In the genomic region with DNA sequence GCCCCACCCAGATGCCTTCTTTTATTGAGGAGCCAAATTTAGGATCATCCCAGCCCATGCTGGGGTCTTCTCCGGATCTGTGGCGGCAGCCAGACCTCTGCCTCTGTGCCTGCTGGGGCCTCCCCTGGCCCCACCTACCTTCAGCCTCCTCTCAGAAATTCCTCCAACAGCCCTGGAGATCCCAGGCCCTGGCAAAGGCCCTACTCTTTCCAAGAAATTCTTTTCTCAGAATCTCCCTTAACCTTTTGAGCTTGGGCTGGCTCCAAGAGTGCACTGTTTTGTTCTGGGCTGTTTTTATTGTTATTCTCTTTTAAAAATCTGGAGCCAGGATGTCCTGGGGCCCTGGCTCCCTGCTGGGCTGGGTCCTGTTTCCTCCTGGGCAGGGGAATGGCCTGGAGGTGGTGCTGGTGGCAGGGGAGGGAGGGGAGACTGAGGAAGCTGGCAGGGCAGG, we compare ENCODE assay signal across 21 cellular contexts. TPM values are rescaled to one million over a fixed set of nuclear protein-coding genes. Genes with fewer than 3 reads are reported as not detected.
DNase-seq lines count a peak whose midpoint lies in the region; ATAC-seq and TF ChIP-seq lines count a peak whose summit lies in the region.
"Had no signal": no experiment of that assay in that cellular context is flagged by ENCODE, and none has a peak within 500 bp of the region (broad histone marks: within the 10 kb centered on the region; RNA-seq: fewer than 3 reads in every experiment).

No MANE protein-coding gene starts in this region.

- no peak overlapping the region for H3K4me3 ChIP-seq in uterus
- H3K4me3 ChIP-seq: smooth muscle cell, upper lobe of right lung had no signal

- peaks cover 25 to 28% of the 10 kb centered on the region in 2 donors for H3K4me1 ChIP-seq in uterus
- H3K4me1 ChIP-seq: upper lobe of right lung had no signal

- no peaks in the 10 kb centered on the region for H3K27me3 ChIP-seq in uterus
- H3K27me3 ChIP-seq: upper lobe of right lung had no signal

- H3K27ac Mint-ChIP-seq in activated CD8-positive, alpha-beta T cell treated with anti-CD3 and anti-CD28 coated beads, Interleukin-2, amount 10 ng/mL, durations not matched to agents 7 days and 5 days = no peak overlapping the region
- H3K27ac Mint-ChIP-seq: activated naive CD8-positive, alpha-beta T cell; B cell; mesothelial cell of epicardium; progenitor cell of endocrine pancreas had no signal

- H3K4me1 Mint-ChIP-seq in activated CD8-positive, alpha-beta T cell treated with anti-CD3 and anti-CD28 coated beads, Interleukin-2, amount 10 ng/mL, durations not matched to agents 7 days and 5 days (ENCODE audit: low read depth) = no peaks in the 10 kb centered on the region
- H3K4me1 Mint-ChIP-seq: B cell, mesothelial cell of epicardium had no signal

- ATAC-seq in Right ventricle myocardium inferior (peak; percentile 52), esophagus mucosa (peak; percentile 21), HG03159 (IDR thresholded peaks at IDR 0.05; ENCODE audit: unreplicated experiment) (no peak)
- ATAC-seq in activated CD8-positive, alpha-beta T cell treated with anti-CD3 and anti-CD28 coated beads, Interleukin-2, amount 10 ng/mL, durations not matched to agents 7 days and 5 days = no peak
- ATAC-seq: upper lobe of right lung had no signal

- H3K36me3 ChIP-seq in uterus = no peaks in the 10 kb centered on the region

- no peaks in the 10 kb centered on the region for H3K9me3 ChIP-seq in uterus
- H3K9me3 ChIP-seq: upper lobe of right lung had no signal

- POLR2A ChIA-PET in activated CD8-positive, alpha-beta T cell treated with anti-CD3 and anti-CD28 coated beads, Interleukin-2, amount 10 ng/mL, durations not matched to agents 7 days and 5 days (lab: Charles Lee) = no interaction called here

- intact Hi-C loops in Right ventricle myocardium inferior (cut with DNase I) (no loop called here), cardiac septum (cut with DNase I) (loop anchor here (5.0 kb wide), 1 partner anchor 40 kb away; no protein-coding TSS in a partner anchor), uterus (cut with DNase I; ENCODE audit: low total_unique reads) (no loop called here)

- peak overlapping the region; percentile 16 to 65 for H3K27ac ChIP-seq in uterus
- H3K27ac ChIP-seq: upper lobe of right lung had no signal

- no peak for TF ChIP-seq POLR2A in uterus (IDR thresholded peaks at IDR 0.05)

- TF ChIP-seq CTCF in uterus (IDR thresholded peaks at IDR 0.05) = no peak

- no peak overlapping the region for H3K4me3 Mint-ChIP-seq in activated CD8-positive, alpha-beta T cell treated with anti-CD3 and anti-CD28 coated beads, Interleukin-2, amount 10 ng/mL, durations not matched to agents 7 days and 5 days
- H3K4me3 Mint-ChIP-seq: activated naive CD8-positive, alpha-beta T cell; B cell; mesothelial cell of epicardium; nephron had no signal

- CTCF ChIA-PET in activated CD8-positive, alpha-beta T cell treated with anti-CD3 and anti-CD28 coated beads, Interleukin-2, amount 10 ng/mL, durations not matched to agents 7 days and 5 days (lab: Charles Lee) = no interaction called here

- no peaks in the 10 kb centered on the region for H3K27me3 Mint-ChIP-seq in activated CD8-positive, alpha-beta T cell treated with anti-CD3 and anti-CD28 coated beads, Interleukin-2, amount 10 ng/mL, durations not matched to agents 7 days and 5 days (ENCODE audit: low read depth)
- H3K27me3 Mint-ChIP-seq: activated naive CD8-positive, alpha-beta T cell; B cell; progenitor cell of endocrine pancreas had no signal

- peaks cover 38% of the 10 kb centered on the region for H3K36me3 Mint-ChIP-seq in activated CD8-positive, alpha-beta T cell treated with anti-CD3 and anti-CD28 coated beads, Interleukin-2, amount 10 ng/mL, durations not matched to agents 7 days and 5 days (ENCODE audit: low read depth)

- DNase-seq in Right ventricle myocardium inferior (ENCODE audit: missing footprints) = no peak
- no peak for DNase-seq in cardiac septum (ENCODE audit: low spot score)
- peak; percentile 26 to 55 for DNase-seq in lung microvascular endothelial cell (ENCODE audit: low read depth in 2 of 2)
- DNase-seq in uterus = peak in 1 of 2 donors; percentile 68
- no peak for DNase-seq in activated CD8-positive, alpha-beta T cell treated with anti-CD3 and anti-CD28 coated beads, Interleukin-2, amount 10 ng/mL, durations not matched to agents 7 days and 5 days
- DNase-seq in AG20443 (ENCODE audit: low spot score) = no peak
- DNase-seq: 8988T; cortex of kidney; islet precursor cell; NCI-H1436; NCI-H524 treated with DMSO at 0.1 percent for 48 hours; stimulated activated CD4-positive, alpha-beta T cell treated with anti-CD3 and anti-CD28 coated beads, Interleukin-4, amount 100 ng/mL, for 4 hours had no signal

- H3K9me3 Mint-ChIP-seq in activated CD8-positive, alpha-beta T cell treated with anti-CD3 and anti-CD28 coated beads, Interleukin-2, amount 10 ng/mL, durations not matched to agents 7 days and 5 days (ENCODE audit: insufficient read depth) = no peaks in the 10 kb centered on the region
- H3K9me3 Mint-ChIP-seq: nephron had no signal

RNA-seq across cellular contexts. Expression of gene GRIP2, which starts 57.8 kb away (rescaled TPM):
- total RNA-seq in Right ventricle myocardium inferior = 39.3 TPM
- total RNA-seq in cardiac septum = 67.8 TPM
- 2.0 TPM for total RNA-seq in esophagus mucosa
- not detected in 2 replicates for total RNA-seq in lung microvascular endothelial cell
- total RNA-seq in uterus = 1 to 10 TPM in 3 of 4 donors, under 1 TPM in 1; 0.77 to 8.0 (median 2.1) TPM
- total RNA-seq in activated CD8-positive, alpha-beta T cell treated with anti-CD3 and anti-CD28 coated beads, Interleukin-2, amount 10 ng/mL, durations not matched to agents 7 days and 5 days = not detected
- total RNA-seq: B cell had no signal

Comparison
In these comparisons a context has a peak if more than half of its experiments do, and no peak if none do; other contexts are left out.
1. ATAC-seq: peak in Right ventricle myocardium inferior (single experiment) and esophagus mucosa (single experiment); none in HG03159 (single experiment) and activated CD8-positive, alpha-beta T cell treated with anti-CD3 and anti-CD28 coated beads, Interleukin-2, amount 10 ng/mL, durations not matched to agents 7 days and 5 days (single experiment).
2. DNase-seq: peak in lung microvascular endothelial cell (2 of 2); none in Right ventricle myocardium inferior (single experiment), cardiac septum (single experiment), activated CD8-positive, alpha-beta T cell treated with anti-CD3 and anti-CD28 coated beads, Interleukin-2, amount 10 ng/mL, durations not matched to agents 7 days and 5 days (single experiment) and AG20443 (single experiment).